8 cellular contexts compared by ENCODE assay signal in genomic region chr6:35213161-35213823, GRCh38. TPM values are rescaled to one million over a fixed set of nuclear protein-coding genes. Genes with fewer than 3 reads are reported as not detected.
A peak's percentile ranks its signal among the peaks of the same experiment; 100 is the strongest.
DNase-seq lines count a peak whose midpoint lies in the region; ATAC-seq and TF ChIP-seq lines count a peak whose summit lies in the region.

No MANE protein-coding gene starts in this region.

- H3K36me3 Mint-ChIP-seq in effector memory CD8-positive, alpha-beta T cell (ENCODE audit: insufficient read depth): peaks cover 2% of the 10 kb centered on the region
- H3K36me3 Mint-ChIP-seq in nephron progenitor cell (ENCODE audit: low read depth): no peaks in the 10 kb centered on the region

- H3K27me3 ChIP-seq in BJ (ENCODE audit: control insufficient read depth, insufficient read depth, low read length): peaks cover 6% of the 10 kb centered on the region

- no peak overlapping the region for H3K27ac Mint-ChIP-seq in effector memory CD8-positive, alpha-beta T cell
- peak overlapping the region; percentile 86 for H3K27ac Mint-ChIP-seq in nephron progenitor cell

- peak overlapping the region; percentile 76 to 82 for H3K4me3 Mint-ChIP-seq in effector memory CD8-positive, alpha-beta T cell
- peak overlapping the region; percentile 86 for H3K4me3 Mint-ChIP-seq in nephron progenitor cell

- H3K4me3 ChIP-seq in BJ (ENCODE audit: low read depth, low read length): peak overlapping the region; percentile 50
- peak overlapping the region; percentile 47 for H3K4me3 ChIP-seq in LNCaP clone FGC (ENCODE audit: low read depth, low read length)

- CTCF ChIA-PET in BJ (lab: Yijun Ruan, JAX): interaction anchor here (0.8 to 3.8 kb wide), 3 partner anchors 9 to 67 kb away, joined by 3 to 25 read pairs (median 3); no protein-coding TSS in a partner anchor

- peaks cover 4 to 5% of the 10 kb centered on the region in 2 donors for H3K4me1 Mint-ChIP-seq in effector memory CD8-positive, alpha-beta T cell (ENCODE audit: low read depth in 2 of 2)
- H3K4me1 Mint-ChIP-seq in nephron progenitor cell: peaks cover 66% of the 10 kb centered on the region

- H3K27me3 Mint-ChIP-seq in effector memory CD8-positive, alpha-beta T cell: peaks cover 83 to 86% of the 10 kb centered on the region in 2 donors
- H3K27me3 Mint-ChIP-seq in nephron progenitor cell (ENCODE audit: low read depth, poor library complexity): peaks cover 30% of the 10 kb centered on the region

- no peaks in the 10 kb centered on the region for H3K9me3 Mint-ChIP-seq in effector memory CD8-positive, alpha-beta T cell
- H3K9me3 Mint-ChIP-seq in nephron progenitor cell: no peaks in the 10 kb centered on the region

- no peak for ATAC-seq in effector memory CD8-positive, alpha-beta T cell (replicated peaks)
- ATAC-seq in HG03354 (IDR thresholded peaks at IDR 0.05; ENCODE audit: poor library complexity, severe bottlenecking, unreplicated experiment): no peak
- no peak for ATAC-seq in HG02938 (IDR thresholded peaks at IDR 0.05; ENCODE audit: unreplicated experiment)

- POLR2A ChIA-PET in BJ (lab: Charles Lee): no interaction called here

- no peak for TF ChIP-seq CTCF in BJ (IDR thresholded peaks at IDR 0.05; ENCODE audit: insufficient read depth, low read depth, low read length)
- no peak for TF ChIP-seq CTCF in LNCaP clone FGC (IDR thresholded peaks at IDR 0.05; ENCODE audit: control insufficient read depth, extremely low read depth, insufficient read depth)
- no peak for TF ChIP-seq CTCF in nephron progenitor cell (IDR thresholded peaks at IDR 0.05)

- DNase-seq in BJ (ENCODE audit: low read depth): no peak
- no peak for DNase-seq in LNCaP clone FGC (ENCODE audit: low read depth)
- no peak for DNase-seq in effector memory CD8-positive, alpha-beta T cell
- peak; percentile 90 for DNase-seq in nephron progenitor cell
- DNase-seq in foreskin melanocyte: no peak
- no peak for DNase-seq in GF-D8 (lab: John Stamatoyannopoulos, UW)

- no peaks in the 10 kb centered on the region for H3K36me3 ChIP-seq in BJ (ENCODE audit: control insufficient read depth, insufficient read depth, low read length)

RNA-seq across cellular contexts. Expression of gene SCUBE3, which starts 0.5 kb away (rescaled TPM):
- 12.3 and 13.1 TPM in 2 replicates for polyA plus RNA-seq in BJ (2011; rRNA removed)
- polyA minus RNA-seq in BJ (2011; rRNA and poly(A)+ RNA removed): 16.8 and 22.5 TPM in 2 replicates

RNA-seq across cellular contexts. Expression of gene ZNF76, which starts 46.2 kb away (rescaled TPM):
- 13.7 and 23.3 TPM in 2 replicates for polyA plus RNA-seq in BJ (2011; rRNA removed)
- 24.0 and 27.9 TPM in 2 replicates for polyA minus RNA-seq in BJ (2011; rRNA and poly(A)+ RNA removed)
